22 cellular contexts compared by ENCODE assay signal in genomic region chr3:111913163-111913763, GRCh38.
"Had no signal": no experiment of that assay in that cellular context is flagged by ENCODE, and none has a peak within 500 bp of the region (broad histone marks: within the 10 kb centered on the region; RNA-seq: fewer than 3 reads in every experiment).

No MANE protein-coding gene starts in this region.

- ATAC-seq: left ventricle myocardium superior; naive thymus-derived CD8-positive, alpha-beta T cell; pancreas; right lobe of liver; stimulated activated effector memory CD8-positive, alpha-beta T cell treated with anti-CD3 and anti-CD28 coated beads, Interleukin-12 subunit alpha, Interleukin-12 subunit beta, amount 100 ng/mL, for 72 hours; T-helper 17 cell; upper lobe of right lung had no signal

- H3K4me1 ChIP-seq: upper lobe of right lung had no signal

- H3K36me3 Mint-ChIP-seq: activated naive CD4-positive, alpha-beta T cell treated with anti-CD3 and anti-CD28 coated beads, Interleukin-2, amount 50 U/mL, for 24 hours had no signal

- H3K27ac Mint-ChIP-seq: activated naive CD4-positive, alpha-beta T cell treated with anti-CD3 and anti-CD28 coated beads, Interleukin-2, amount 50 U/mL, for 24 hours; naive thymus-derived CD8-positive, alpha-beta T cell; stimulated activated effector memory CD8-positive, alpha-beta T cell treated with anti-CD3 and anti-CD28 coated beads, Interleukin-12 subunit alpha, Interleukin-12 subunit beta, amount 100 ng/mL, for 72 hours; T-helper 17 cell had no signal

- H3K27me3 Mint-ChIP-seq: activated naive CD4-positive, alpha-beta T cell treated with anti-CD3 and anti-CD28 coated beads, Interleukin-2, amount 50 U/mL, for 24 hours; T-helper 17 cell had no signal

- DNase-seq: activated CD4-positive, alpha-beta T cell treated with anti-CD3 and anti-CD28 coated beads for 1 hour; activated gamma-delta T cell; cerebellar nuclear complex; dermis blood vessel endothelial cell; effector memory CD4-positive, alpha-beta T cell; foreskin melanocyte; glutamatergic neuron; left ventricle myocardium superior; naive thymus-derived CD8-positive, alpha-beta T cell; pancreas; right lobe of liver; stimulated activated CD4-positive, alpha-beta T cell treated with anti-CD3 and anti-CD28 coated beads, Interleukin-4, amount 100 ng/mL, for 24 hours; T-helper 17 cell; upper lobe of right lung had no signal

- H3K4me3 ChIP-seq: ascending aorta, breast epithelium, pancreas, right lobe of liver, smooth muscle cell, thoracic aorta, upper lobe of right lung had no signal

- H3K36me3 ChIP-seq: breast epithelium, neutrophil, pancreas, upper lobe of right lung had no signal

- H3K9me3 Mint-ChIP-seq: activated naive CD4-positive, alpha-beta T cell treated with anti-CD3 and anti-CD28 coated beads, Interleukin-2, amount 50 U/mL, for 24 hours; naive thymus-derived CD8-positive, alpha-beta T cell; stimulated activated effector memory CD8-positive, alpha-beta T cell treated with anti-CD3 and anti-CD28 coated beads, Interleukin-12 subunit alpha, Interleukin-12 subunit beta, amount 100 ng/mL, for 72 hours had no signal

- H3K27ac ChIP-seq: ascending aorta, breast epithelium, neutrophil, pancreas, right lobe of liver, thoracic aorta, upper lobe of right lung, VCaP had no signal

- H3K4me1 Mint-ChIP-seq: activated naive CD4-positive, alpha-beta T cell treated with anti-CD3 and anti-CD28 coated beads, Interleukin-2, amount 50 U/mL, for 24 hours had no signal

- H3K4me2 ChIP-seq: smooth muscle cell had no signal

- H3K9me3 ChIP-seq: ascending aorta, breast epithelium, neutrophil, pancreas, right lobe of liver, thoracic aorta, upper lobe of right lung had no signal

- H3K27me3 ChIP-seq: ascending aorta, breast epithelium, pancreas, right lobe of liver, upper lobe of right lung had no signal

- H3K4me3 Mint-ChIP-seq: activated naive CD4-positive, alpha-beta T cell treated with anti-CD3 and anti-CD28 coated beads, Interleukin-2, amount 50 U/mL, for 24 hours; naive thymus-derived CD8-positive, alpha-beta T cell; stimulated activated effector memory CD8-positive, alpha-beta T cell treated with anti-CD3 and anti-CD28 coated beads, Interleukin-12 subunit alpha, Interleukin-12 subunit beta, amount 100 ng/mL, for 72 hours had no signal
